In the genomic region with DNA sequence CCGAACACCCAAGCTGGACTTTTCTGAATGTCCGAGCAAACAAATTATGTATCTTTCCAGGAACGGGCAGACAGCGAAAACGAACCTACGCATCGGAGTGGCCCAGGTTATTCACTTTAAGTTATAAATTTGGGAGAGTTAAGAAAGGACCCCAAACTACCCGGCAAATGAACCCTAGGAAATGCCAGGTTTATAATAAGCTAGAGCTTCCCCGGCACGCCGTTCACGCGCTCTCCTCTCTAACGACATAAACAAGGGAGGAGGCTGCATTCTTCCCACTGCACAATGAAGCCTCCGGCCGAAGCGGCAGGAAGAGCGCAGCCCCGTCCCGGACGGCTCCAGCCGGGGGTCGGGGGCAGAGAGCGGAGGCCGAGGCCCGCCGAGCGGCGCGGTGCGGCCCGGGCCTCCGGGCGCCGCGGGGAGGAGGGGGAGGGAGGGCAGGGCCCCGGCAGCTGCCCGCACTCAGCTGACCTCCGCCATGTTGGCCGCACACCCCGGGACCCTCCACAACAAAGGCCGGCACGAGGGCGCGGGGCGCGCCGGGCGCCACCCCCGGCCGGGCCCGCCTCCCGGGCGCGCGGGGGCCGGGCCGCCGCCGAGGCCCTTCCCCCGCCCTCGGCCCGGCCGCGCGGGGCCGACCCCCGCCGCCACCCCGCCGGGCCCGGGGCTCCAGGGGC, we compare ENCODE assay signal across 8 cellular contexts. TPM values are rescaled to one million over a fixed set of nuclear protein-coding genes. Genes with fewer than 3 reads are reported as not detected.
DNase-seq lines count a peak whose midpoint lies in the region; ATAC-seq and TF ChIP-seq lines count a peak whose summit lies in the region.

No MANE protein-coding gene starts in this region.

- no peaks in the 10 kb centered on the region for H3K27me3 ChIP-seq in SU-DHL-6 (ENCODE audit: low read length)
- no peaks in the 10 kb centered on the region for H3K27me3 ChIP-seq in sigmoid colon

- peak overlapping the region; percentile 76 for H3K4me3 ChIP-seq in SU-DHL-6 (ENCODE audit: insufficient read depth, low read length, poor library complexity, severe bottlenecking)
- H3K4me3 ChIP-seq in iPS-11a (ENCODE audit: low read depth, low read length): peak overlapping the region; percentile 87
- H3K4me3 ChIP-seq in sigmoid colon: peak overlapping the region; percentile 75 to 96 (median 86)

- no TSS peak for BruUV-seq in MCF 10A (replicated peaks; lab: Mats Ljungman, UMichigan)

- no peak overlapping the region for H2AFZ ChIP-seq in SU-DHL-6 (ENCODE audit: low read depth, low read length, severe bottlenecking)

- CTCF ChIA-PET in MCF 10A (lab: Yijun Ruan, JAX): interaction anchor here (0.5 to 1.8 kb wide), 5 partner anchors 9 to 83 kb away, joined by 3 to 8 read pairs (median 3); no protein-coding TSS in a partner anchor

- peak overlapping the region; percentile 88 for H3K4me3 Mint-ChIP-seq in MCF 10A (ENCODE audit: unreplicated experiment)

- H3K4me1 ChIP-seq in sigmoid colon: peaks cover 0 to 47% (median 38%) of the 10 kb centered on the region in 4 donors

- H3K27ac Mint-ChIP-seq in MCF 10A (ENCODE audit: low read depth, unreplicated experiment): peak overlapping the region; percentile 94

- no peak for TF ChIP-seq POLR2A in sigmoid colon (IDR thresholded peaks at IDR 0.05)

- peak overlapping the region; percentile 92 for H3K4me2 ChIP-seq in SU-DHL-6 (ENCODE audit: low read depth, low read length, poor library complexity, severe bottlenecking)

- H3K9me3 ChIP-seq in SU-DHL-6 (ENCODE audit: insufficient read depth, low read length) (no peaks in the 10 kb centered on the region), sigmoid colon (no peaks in the 10 kb centered on the region)

- WGBS in sigmoid colon, 2 donors: 1% methylated on average over 72 of the region's 72 CpGs

- peak overlapping the region; percentile 72; the same call in 1 of the 2 replicates for H3K27ac ChIP-seq in SU-DHL-6 (ENCODE audit: low read depth, low read length)
- H3K27ac ChIP-seq in sigmoid colon: peak overlapping the region; percentile 96 to 99 (median 98)

- no peaks in the 10 kb centered on the region for H3K36me3 Mint-ChIP-seq in MCF 10A (ENCODE audit: insufficient read depth, unreplicated experiment)

- DNase-seq in EH (ENCODE audit: low read depth) (peak; percentile 65), MCF 10A (ENCODE audit: unreplicated experiment) (peak; percentile 36), sigmoid colon (peak; percentile 81), DMS114 treated with DMSO at 0.1 percent for 48 hours (lab: John Stamatoyannopoulos, UW; ENCODE audit: unreplicated experiment) (no peak)

- no peak for TF ChIP-seq CTCF in SU-DHL-6 (IDR thresholded peaks at IDR 0.05; ENCODE audit: insufficient read depth, low read length, poor library complexity, severe bottlenecking)
- TF ChIP-seq CTCF in MCF 10A (IDR thresholded peaks at IDR 0.05; ENCODE audit: unreplicated experiment): no peak
- no peak for TF ChIP-seq CTCF in sigmoid colon (IDR thresholded peaks at IDR 0.05)

- H3K9ac ChIP-seq in SU-DHL-6 (ENCODE audit: low read length): peak overlapping the region; percentile 98

- TF ChIP-seq EP300 in sigmoid colon (IDR thresholded peaks at IDR 0.05): no peak

- peaks cover 40% of the 10 kb centered on the region for H4K20me1 ChIP-seq in SU-DHL-6 (ENCODE audit: low read depth, low read length)

- peaks cover 51% of the 10 kb centered on the region for H3K79me2 ChIP-seq in SU-DHL-6 (ENCODE audit: insufficient read depth, low read length)

- no peaks in the 10 kb centered on the region for H3K36me3 ChIP-seq in SU-DHL-6 (ENCODE audit: low read length)
- H3K36me3 ChIP-seq in sigmoid colon: no peaks in the 10 kb centered on the region

- H3K4me1 Mint-ChIP-seq in MCF 10A (ENCODE audit: insufficient read depth, unreplicated experiment): peaks cover 24% of the 10 kb centered on the region

- ATAC-seq in GM19455 (IDR thresholded peaks at IDR 0.05; ENCODE audit: unreplicated experiment) (peak; percentile 45), HG03457 (IDR thresholded peaks at IDR 0.05; ENCODE audit: unreplicated experiment) (peak; percentile 30)

- POLR2A ChIA-PET in MCF 10A (lab: Yijun Ruan, JAX): interaction anchor here (0.7 to 5.8 kb wide), 22 partner anchors 9 to 239 kb away, joined by 3 to 157 read pairs (median 4); partner anchors contain the start of gene LONP2

- H3K27me3 Mint-ChIP-seq in MCF 10A (ENCODE audit: insufficient read depth, unreplicated experiment): no peaks in the 10 kb centered on the region

- no peaks in the 10 kb centered on the region for H3K9me3 Mint-ChIP-seq in MCF 10A (ENCODE audit: unreplicated experiment)

- no peaks in the 10 kb centered on the region; the same call in 1 of the 2 replicates for H3F3A ChIP-seq in SU-DHL-6 (ENCODE audit: insufficient read depth)

- intact Hi-C loops in MCF 10A (cut with micrococcal nuclease): loop anchor here (1.0 to 10.0 kb wide), 2 partner anchors 60 to 142 kb away; no protein-coding TSS in a partner anchor
- intact Hi-C loops in sigmoid colon (cut with DNase I): loop anchor here (2.0 to 10.0 kb wide), 5 partner anchors 18 to 226 kb away; partner anchors contain the start of genes ABCC11, LONP2 and N4BP1

- no peaks in the 10 kb centered on the region for H3K9me2 ChIP-seq in SU-DHL-6 (replicated peaks; ENCODE audit: insufficient read depth, low read length)

RNA-seq across cellular contexts. Expression of gene SIAH1, which starts 0.8 kb away (rescaled TPM):
- total RNA-seq in MCF 10A (2022) (19.9 and 22.4 TPM in 2 replicates), sigmoid colon (10 to 100 TPM; 23.5 to 37.4 (median 29.9) TPM)
- polyA plus RNA-seq in sigmoid colon: 10 to 100 TPM; 18.1 to 34.2 (median 21.5) TPM
